8 cellular contexts compared by ENCODE assay signal in the genomic region with DNA sequence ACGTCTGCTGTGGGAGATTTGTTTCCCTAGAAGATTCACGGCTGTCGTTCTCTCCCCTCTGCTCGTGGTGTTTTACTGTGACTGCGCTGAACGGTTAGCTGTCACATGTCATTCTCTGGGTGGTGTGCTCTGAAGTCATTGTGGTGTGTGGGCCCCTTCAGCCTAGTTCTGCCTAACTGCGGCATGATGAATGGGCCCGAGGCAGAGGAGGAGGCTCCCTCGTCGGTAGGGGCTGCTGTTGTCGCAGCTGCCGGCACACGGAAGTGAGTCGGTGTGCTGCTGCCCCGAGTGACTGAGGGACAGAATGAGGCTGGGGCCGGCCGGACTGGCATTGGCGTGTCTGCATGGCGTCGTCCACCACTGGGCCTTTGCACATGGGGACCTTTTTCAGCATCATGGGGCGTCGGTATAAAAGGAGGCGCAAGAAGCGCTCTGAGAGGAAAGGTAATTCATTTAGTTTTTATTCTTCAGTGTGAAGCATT.
DNase-seq lines count a peak whose midpoint lies in the region; ATAC-seq and TF ChIP-seq lines count a peak whose summit lies in the region.

No MANE protein-coding gene starts in this region.

- ATAC-seq in GM19023 (IDR thresholded peaks at IDR 0.05; ENCODE audit: unreplicated experiment) = no peak

- peak; percentile 74 for DNase-seq in GM10248 (ENCODE audit: extremely low spot score)
- DNase-seq in RPMI7951 (ENCODE audit: low read depth) = peak; percentile 80
- peak; percentile 45 for DNase-seq in activated effector memory CD4-positive, alpha-beta T cell treated with Interleukin-2 at 50 U/mL for 16 hours
- peak; percentile 70 for DNase-seq in iPS-NIHi7 (ENCODE audit: extremely low spot score)
- peak; percentile 68 for DNase-seq in stimulated activated CD4-positive, alpha-beta T cell treated with anti-CD3 and anti-CD28 coated beads, Interleukin-4, amount 100 ng/mL, for 1 hour
- no peak for DNase-seq in NCI-H226
- DNase-seq in NCI-H524 (lab: John Stamatoyannopoulos, UW) = no peak

- TF ChIP-seq CTCF in GM10248 (IDR thresholded peaks at IDR 0.05; ENCODE audit: control extremely low read depth, extremely low read depth, low read depth, missing control alignments) = peak; percentile 93

- POLR2A ChIA-PET in GM10248 (lab: Yijun Ruan, JAX) = no interaction called here

- CTCF ChIA-PET in GM10248 (lab: Yijun Ruan, JAX) = interaction anchor here (0.8 to 4.4 kb wide), 8 partner anchors 9 to 203 kb away, joined by 3 to 42 read pairs (median 4); no protein-coding TSS in a partner anchor

Comparison
In these comparisons a context has a peak if more than half of its experiments do, and no peak if none do; other contexts are left out.
1. DNase-seq: peak in GM10248 (single experiment), RPMI7951 (single experiment), activated effector memory CD4-positive, alpha-beta T cell treated with Interleukin-2 at 50 U/mL for 16 hours (single experiment), iPS-NIHi7 (single experiment) and stimulated activated CD4-positive, alpha-beta T cell treated with anti-CD3 and anti-CD28 coated beads, Interleukin-4, amount 100 ng/mL, for 1 hour (single experiment); none in NCI-H226 (single experiment) and NCI-H524 (0 of 2).